ENCODE assay signal across 1 cellular context in the genomic region with DNA sequence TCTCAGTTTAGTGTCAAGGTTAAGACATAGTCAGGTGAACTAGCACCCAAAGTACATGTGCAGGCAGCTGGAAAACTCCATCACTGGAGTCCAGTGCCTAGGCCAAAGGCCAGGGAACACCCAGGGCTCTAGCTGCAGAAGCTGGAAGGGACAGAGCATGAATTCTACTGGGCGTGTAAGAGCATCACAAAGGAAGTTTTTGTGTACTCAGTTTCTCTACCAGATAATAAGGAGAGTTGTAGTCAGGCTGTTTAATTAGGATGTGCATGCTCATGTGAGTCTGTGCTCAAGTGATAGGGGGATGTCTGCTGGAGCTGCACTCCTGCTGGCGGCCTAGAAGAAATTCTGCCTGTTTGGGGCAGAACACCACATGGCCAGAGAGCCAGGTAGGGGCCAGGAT.
TF ChIP-seq lines count a peak whose summit lies in the region.

No MANE protein-coding gene starts in this region.

TF ChIP-seq in H1, 55 proteins besides CTCF, POLR2A, EP300 and RAD21:
- TF ChIP-seq RXRA (IDR thresholded peaks at IDR 0.05; ENCODE audit: insufficient read depth, low read depth, low read length): no peak
- no peak for TF ChIP-seq SRF (IDR thresholded peaks at IDR 0.05; ENCODE audit: low read depth, low read length)
- no peak for TF ChIP-seq SIN3A (conservative IDR thresholded peaks at IDR 0.05 in 1 of 2, IDR thresholded peaks at IDR 0.05 in 1 of 2; ENCODE audit: low read depth in 1 of 2, low read length in 2 of 2)
- no peak for TF ChIP-seq TCF12 (IDR thresholded peaks at IDR 0.05; ENCODE audit: low read depth, low read length)
- TF ChIP-seq ASH2L (IDR thresholded peaks at IDR 0.05; ENCODE audit: low read length): no peak
- TF ChIP-seq, protein P1, sequence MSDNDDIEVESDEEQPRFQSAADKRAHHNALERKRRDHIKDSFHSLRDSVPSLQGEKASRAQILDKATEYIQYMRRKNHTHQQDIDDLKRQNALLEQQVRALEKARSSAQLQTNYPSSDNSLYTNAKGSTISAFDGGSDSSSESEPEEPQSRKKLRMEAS (IDR thresholded peaks at IDR 0.05): no peak
- TF ChIP-seq TAF1 (IDR thresholded peaks at IDR 0.05; ENCODE audit: low read depth, low read length): no peak
- TF ChIP-seq SP4 (IDR thresholded peaks at IDR 0.05; ENCODE audit: low read length): no peak
- no peak for TF ChIP-seq RNF2 (IDR thresholded peaks at IDR 0.05; ENCODE audit: borderline replicate concordance, low read depth, low read length, missing control alignments, poor library complexity, severe bottlenecking)
